In the genomic region with DNA sequence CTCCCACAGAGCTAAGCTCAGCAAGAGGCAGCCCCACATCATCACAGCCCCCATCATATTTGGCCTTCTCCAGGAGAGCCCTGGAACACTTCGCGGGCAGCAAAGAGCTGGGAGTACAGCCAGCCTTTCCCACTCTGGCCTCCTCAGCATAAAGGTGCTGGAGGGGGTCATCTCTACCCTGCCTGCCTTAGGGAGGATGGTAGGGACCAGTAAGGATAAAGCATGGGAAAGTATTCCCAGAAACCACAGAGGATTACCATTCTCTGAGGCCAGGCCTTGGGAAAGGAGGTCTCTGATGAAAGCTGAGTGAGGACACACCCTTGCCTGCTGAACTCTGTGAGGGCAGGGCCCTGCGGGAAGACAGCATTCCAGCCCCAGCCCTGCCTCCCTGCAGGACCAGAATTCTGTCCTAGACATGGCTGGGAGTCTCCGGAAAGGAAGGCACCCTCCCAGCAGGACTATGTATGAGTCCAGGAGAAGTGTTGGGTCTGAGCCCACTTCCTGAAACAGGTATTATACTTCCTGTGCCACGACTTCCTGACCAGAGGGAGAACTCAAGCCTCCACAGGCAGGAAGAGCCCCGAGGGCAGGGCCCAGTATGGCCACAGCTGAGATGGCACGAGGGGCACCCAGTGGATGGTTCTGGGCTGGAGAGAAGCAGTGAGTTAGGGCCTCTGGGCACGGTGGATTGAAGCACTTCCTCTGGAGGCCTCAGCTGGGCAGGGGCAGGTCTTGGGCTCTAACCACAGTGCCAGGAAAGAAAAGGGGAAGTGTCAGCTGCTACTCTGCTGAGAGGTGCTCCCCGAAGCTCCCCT, we compare ENCODE assay signal across 8 cellular contexts. TPM values are rescaled to one million over a fixed set of nuclear protein-coding genes. Genes with fewer than 3 reads are reported as not detected.
DNase-seq lines count a peak whose midpoint lies in the region; ATAC-seq, FAIRE-seq and TF ChIP-seq lines count a peak whose summit lies in the region.

No MANE protein-coding gene starts in this region.

- H3K4me3 ChIP-seq in Loucy (ENCODE audit: low read length, poor library complexity, severe bottlenecking) (peak overlapping the region; percentile 56), K562 (no peak overlapping the region), aorta (ENCODE audit: low read length in 2 of 2) (no peak overlapping the region), brain microvascular endothelial cell (ENCODE audit: low read depth, low read length) (no peak overlapping the region)

- in situ Hi-C loops in K562 (cut with MboI) (no loop called here), brain microvascular endothelial cell (cut with HindIII; ENCODE audit: low pct_ligation_motif_present, low sequenced_read_pairs) (no loop called here)

- TF ChIP-seq CTCF in Loucy (conservative IDR thresholded peaks at IDR 0.05; ENCODE audit: low read length) (no peak), K562 (IDR thresholded peaks at IDR 0.05 in 2 of 3, conservative IDR thresholded peaks at IDR 0.05 in 1 of 3; ENCODE audit: insufficient read depth in 2 of 3, low read depth in 1 of 3, low read length in 3 of 3) (no peak), mesothelial cell of epicardium (IDR thresholded peaks at IDR 0.05; ENCODE audit: unreplicated experiment) (no peak), brain microvascular endothelial cell (IDR thresholded peaks at IDR 0.05; ENCODE audit: low read depth, low read length, missing control alignments) (no peak)

- no peaks in the 10 kb centered on the region for H3K27me3 ChIP-seq in Loucy (ENCODE audit: insufficient read depth, low read length, poor library complexity, severe bottlenecking)
- H3K27me3 ChIP-seq in K562 (ENCODE audit: control insufficient read depth in 2 of 2, insufficient read depth in 2 of 2, low read length in 2 of 2): no peaks in the 10 kb centered on the region
- H3K27me3 ChIP-seq in aorta (ENCODE audit: control insufficient read depth in 1 of 2, insufficient read depth in 2 of 2, low read length in 1 of 2): no peaks in the 10 kb centered on the region
- H3K27me3 ChIP-seq in brain microvascular endothelial cell (replicated peaks): no peaks in the 10 kb centered on the region

- H3K4me1 ChIP-seq in Loucy (ENCODE audit: insufficient read depth, low read length, poor library complexity, severe bottlenecking): peaks cover 64% of the 10 kb centered on the region
- peaks cover 5 to 23% of the 10 kb centered on the region in 2 experiments; a peak in 4 of 5 replicates for H3K4me1 ChIP-seq in K562 (replicated peaks in 1 of 2; ENCODE audit: control insufficient read depth in 2 of 2, insufficient read depth in 2 of 2, low read length in 2 of 2)
- H3K4me1 ChIP-seq in aorta (ENCODE audit: control insufficient read depth in 1 of 2, insufficient read depth in 2 of 2, low read length in 2 of 2): peaks cover 0 to 7% of the 10 kb centered on the region in 2 donors

- H3K9me1 ChIP-seq in K562 (ENCODE audit: control insufficient read depth, insufficient read depth, low read length): no peaks in the 10 kb centered on the region

- H3K9me3 ChIP-seq in Loucy (ENCODE audit: insufficient read depth, low read depth, low read length): no peaks in the 10 kb centered on the region
- H3K9me3 ChIP-seq in K562 (replicated peaks; ENCODE audit: control insufficient read depth, insufficient read depth, low read depth, low read length): no peaks in the 10 kb centered on the region
- H3K9me3 ChIP-seq in aorta (ENCODE audit: control insufficient read depth, low read length): no peaks in the 10 kb centered on the region

- POLR2A ChIA-PET in K562 (lab: Yijun Ruan, JAX): interaction anchor here (0.9 to 1.0 kb wide), 2 partner anchors 11 to 12 kb away, joined by 5 to 7 read pairs; partner anchors contain the start of gene CASTOR1

- ATAC-seq in K562 (no peak), aorta (ENCODE audit: low FRiP score) (peak; percentile 9)

- peaks cover 60% of the 10 kb centered on the region for H3K4me1 Mint-ChIP-seq in mesothelial cell of epicardium

- no peak for TF ChIP-seq RAD21 in K562 (CRISPR knock-in tag; conservative IDR thresholded peaks at IDR 0.05 in 1 of 2, IDR thresholded peaks at IDR 0.05 in 1 of 2)

- no peaks in the 10 kb centered on the region for H3K9me2 ChIP-seq in Loucy (replicated peaks; ENCODE audit: low read depth, low read length)

- H2AFZ ChIP-seq in Loucy (ENCODE audit: low read length) (no peak overlapping the region), K562 (ENCODE audit: low read depth, low read length) (no peak overlapping the region)

- peak; percentile 90 to 91 for DNase-seq in AML-193 (lab: John Stamatoyannopoulos, UW)
- DNase-seq in K562 (ENCODE audit: extremely low read depth in 1 of 4, low spot score in 3 of 4): no peak
- DNase-seq in mesothelial cell of epicardium (ENCODE audit: low spot score in 2 of 2, unreplicated experiment in 2 of 2): no peak
- peak in 1 of 2 donors; percentile 87 for DNase-seq in aorta
- DNase-seq in GM19240 (ENCODE audit: insufficient read length, low spot score): no peak
- no peak for DNase-seq in DMS153 treated with DMSO at 0.1 percent for 48 hours (lab: John Stamatoyannopoulos, UW; ENCODE audit: unreplicated experiment)
- no peak for DNase-seq in brain microvascular endothelial cell

- no peaks in the 10 kb centered on the region for H4K20me1 ChIP-seq in Loucy (ENCODE audit: insufficient read depth, low read length, poor library complexity, severe bottlenecking)
- H4K20me1 ChIP-seq in K562 (replicated peaks; ENCODE audit: control insufficient read depth, insufficient read depth, low read length): no peaks in the 10 kb centered on the region; the same call in 1 of the 2 replicates

- TF ChIP-seq POLR2A in K562 (conservative IDR thresholded peaks at IDR 0.05): no peak

- peaks cover 2% of the 10 kb centered on the region for H3K36me3 Mint-ChIP-seq in mesothelial cell of epicardium

- intact Hi-C loops in K562 (cut with micrococcal nuclease) (no loop called here), aorta (cut with DNase I) (no loop called here)

- H3K36me3 ChIP-seq in Loucy (ENCODE audit: insufficient read depth, low read length) (peaks cover 60% of the 10 kb centered on the region; the same call in 1 of the 2 replicates), K562 (ENCODE audit: control insufficient read depth, insufficient read depth, low read length) (peaks cover 12% of the 10 kb centered on the region; the same call in 1 of the 3 replicates), aorta (ENCODE audit: control insufficient read depth in 1 of 2, insufficient read depth in 2 of 2, low read length in 1 of 2) (no peaks in the 10 kb centered on the region), brain microvascular endothelial cell (replicated peaks) (peaks cover 20% of the 10 kb centered on the region)

- no peak overlapping the region for H3K4me3 Mint-ChIP-seq in mesothelial cell of epicardium

- BruUV-seq in K562 (replicated peaks; lab: Mats Ljungman, UMichigan): no TSS peak

- no peak for FAIRE-seq in K562 (lab: Jason Lieb, UNC)

- 73% methylated on average over 7 of the region's 9 CpGs for WGBS in K562 (ENCODE audit: insufficient coverage, low coverage, missing lambda C conversion rate)
- 54 to 58% methylated on average over 9 of the region's 9 CpGs for WGBS in aorta, 2 donors

- peak overlapping the region; percentile 92 for H3K4me2 ChIP-seq in Loucy (ENCODE audit: low read depth, low read length, poor library complexity, severe bottlenecking)
- H3K4me2 ChIP-seq in K562 (ENCODE audit: insufficient read depth, low read length): no peak overlapping the region

- peak overlapping the region; percentile 50 for H3K27ac Mint-ChIP-seq in mesothelial cell of epicardium

- no peaks in the 10 kb centered on the region for H3K9me3 Mint-ChIP-seq in mesothelial cell of epicardium

- H3K79me2 ChIP-seq in Loucy (ENCODE audit: insufficient read depth, low read length) (peaks cover 62% of the 10 kb centered on the region), K562 (ENCODE audit: control insufficient read depth, insufficient read depth, low read length) (peaks cover 10% of the 10 kb centered on the region)

- H3F3A ChIP-seq in Loucy (ENCODE audit: low read depth): peaks cover 19% of the 10 kb centered on the region

- H3K9ac ChIP-seq in Loucy (ENCODE audit: low read depth, low read length, poor library complexity, severe bottlenecking): peak overlapping the region; percentile 95
- H3K9ac ChIP-seq in K562 (ENCODE audit: insufficient read depth in 1 of 2, low read depth in 2 of 2, low read length in 2 of 2): peak overlapping the region in 1 of 2 experiments; percentile 76; a peak in 2 of 4 replicates

- H3K27ac ChIP-seq in K562 (ENCODE audit: extremely low read depth, low read depth, low read length) (no peak overlapping the region), aorta (ENCODE audit: low read depth in 1 of 2, low read length in 2 of 2) (no peak overlapping the region), brain microvascular endothelial cell (no peak overlapping the region)

- CTCF ChIA-PET in K562 (lab: Yijun Ruan, JAX; ENCODE audit: low intra/inter-chr PET ratio): no interaction called here

- H3K27me3 Mint-ChIP-seq in mesothelial cell of epicardium (ENCODE audit: low read depth): no peaks in the 10 kb centered on the region

- no peak for TF ChIP-seq EP300 in K562 (IDR thresholded peaks at IDR 0.05; ENCODE audit: low read length)

RNA-seq across cellular contexts. Expression of gene CASTOR1, which starts 12.9 kb away (rescaled TPM):
- 2.1 and 7.3 TPM in 2 replicates for total RNA-seq in K562 (2011; cell fraction: chromatin; rRNA removed; ENCODE audit: low replicate concordance)
- 5.5 and 6.8 TPM in 2 replicates for total RNA-seq in K562 (2011; cell fraction: nucleolus; rRNA removed)
- total RNA-seq in K562 (2011; cell fraction: nucleoplasm; rRNA removed): 2.4 and 4.0 TPM in 2 replicates
- total RNA-seq in K562 (2014; rRNA removed): 1.2 and 1.3 TPM in 2 replicates
- 0.47 TPM in 1 of 2 replicates, not detected in the other for total RNA-seq in K562 (2014; rRNA removed; fragmentation: Illumina TruSeq; extraction: Trizol)
- 0.72 and 1.1 TPM in 2 replicates for total RNA-seq in K562 (2015; rRNA removed; fragmentation: Illumina TruSeq; extraction: Trizol)
- total RNA-seq in K562 (2021): 2.6 and 3.1 TPM in 2 replicates
- 2.5 and 3.2 TPM in 2 replicates for polyA plus RNA-seq in K562 (2011; rRNA removed)
- polyA plus RNA-seq in K562 (2011; cell fraction: cytosol; rRNA removed): 3.5 and 7.9 TPM in 2 replicates
- 10.1 and 12.6 TPM in 2 replicates for polyA plus RNA-seq in K562 (2011; cell fraction: nucleus; rRNA removed)
- polyA plus RNA-seq in K562 (2012): 2.1 and 2.2 TPM in 2 replicates
- polyA plus RNA-seq in K562 (2014; fragmentation: Illumina TruSeq; extraction: Trizol): 0.96 and 0.98 TPM in 2 replicates
- polyA plus RNA-seq in K562 (2014; fragmentation: Nextera tagmentation; extraction: Ambion mirVana): under 1 TPM; 0.35 to 0.56 TPM
- 1.3 and 1.9 TPM in 2 replicates for polyA plus RNA-seq in K562 (2014; rRNA removed)
- 0.49 and 0.90 TPM in 2 replicates for polyA minus RNA-seq in K562 (2011; rRNA and poly(A)+ RNA removed)
- 2.3 TPM in 1 of 2 replicates, not detected in the other for polyA minus RNA-seq in K562 (2011; cell fraction: cytosol; rRNA and poly(A)+ RNA removed)
- polyA minus RNA-seq in K562 (2011; cell fraction: nucleus; rRNA and poly(A)+ RNA removed): 2.6 and 4.6 TPM in 2 replicates
- 10.9 to 13.5 TPM (median 13.5 TPM) in 3 replicates for total RNA-seq in mesothelial cell of epicardium
- 10 to 100 TPM; 13.5 to 14.0 TPM for total RNA-seq in aorta
- polyA plus RNA-seq in aorta: 10 to 100 TPM in 1 of 2 donors, 1 to 10 TPM in 1; 4.0 to 13.4 TPM

RNA-seq across cellular contexts. Expression of gene TBC1D10A, which starts 24.5 kb away (rescaled TPM):
- total RNA-seq in K562 (2011; cell fraction: chromatin; rRNA removed; ENCODE audit: low replicate concordance): 11.9 and 35.0 TPM in 2 replicates
- 24.2 and 26.7 TPM in 2 replicates for total RNA-seq in K562 (2011; cell fraction: nucleolus; rRNA removed)
- 15.3 and 17.6 TPM in 2 replicates for total RNA-seq in K562 (2011; cell fraction: nucleoplasm; rRNA removed)
- total RNA-seq in K562 (2014; rRNA removed): 7.5 and 7.8 TPM in 2 replicates
- 2.0 and 2.3 TPM in 2 replicates for total RNA-seq in K562 (2014; rRNA removed; fragmentation: Illumina TruSeq; extraction: Trizol)
- 4.6 and 5.0 TPM in 2 replicates for total RNA-seq in K562 (2015; rRNA removed; fragmentation: Illumina TruSeq; extraction: Trizol)
- 9.8 and 10.4 TPM in 2 replicates for total RNA-seq in K562 (2021)
- 6.0 and 8.2 TPM in 2 replicates for polyA plus RNA-seq in K562 (2011; rRNA removed)
- 7.5 and 14.2 TPM in 2 replicates for polyA plus RNA-seq in K562 (2011; cell fraction: cytosol; rRNA removed)
- polyA plus RNA-seq in K562 (2011; cell fraction: nucleus; rRNA removed): 19.8 and 29.9 TPM in 2 replicates
- polyA plus RNA-seq in K562 (2012): 5.9 and 11.4 TPM in 2 replicates
- 4.3 and 6.2 TPM in 2 replicates for polyA plus RNA-seq in K562 (2014; fragmentation: Illumina TruSeq; extraction: Trizol)
- under 1 TPM; 0.13 to 0.18 TPM for polyA plus RNA-seq in K562 (2014; fragmentation: Nextera tagmentation; extraction: Ambion mirVana)
- 5.8 and 7.9 TPM in 2 replicates for polyA plus RNA-seq in K562 (2014; rRNA removed)
- polyA minus RNA-seq in K562 (2011; rRNA and poly(A)+ RNA removed): 4.2 and 5.3 TPM in 2 replicates
- polyA minus RNA-seq in K562 (2011; cell fraction: cytosol; rRNA and poly(A)+ RNA removed): 5.8 and 6.6 TPM in 2 replicates
- 7.9 and 9.3 TPM in 2 replicates for polyA minus RNA-seq in K562 (2011; cell fraction: nucleus; rRNA and poly(A)+ RNA removed)
- total RNA-seq in mesothelial cell of epicardium: 12.8 to 15.1 TPM (median 13.7 TPM) in 3 replicates
- 10 to 100 TPM; 32.9 to 45.5 TPM for total RNA-seq in aorta
- polyA plus RNA-seq in aorta: 10 to 100 TPM; 16.7 to 22.1 TPM

RNA-seq across cellular contexts. Expression of gene OSM, which starts 35.6 kb away (rescaled TPM):
- 1.8 and 2.3 TPM in 2 replicates for total RNA-seq in K562 (2011; cell fraction: chromatin; rRNA removed; ENCODE audit: low replicate concordance)
- total RNA-seq in K562 (2011; cell fraction: nucleolus; rRNA removed): 1.0 and 1.2 TPM in 2 replicates
- total RNA-seq in K562 (2011; cell fraction: nucleoplasm; rRNA removed): 0.73 and 1.8 TPM in 2 replicates
- total RNA-seq in K562 (2014; rRNA removed) (not detected in 2 replicates), K562 (2014; rRNA removed; fragmentation: Illumina TruSeq; extraction: Trizol) (not detected in 2 replicates), K562 (2015; rRNA removed; fragmentation: Illumina TruSeq; extraction: Trizol) (not detected in 2 replicates), K562 (2021) (not detected in 2 replicates), mesothelial cell of epicardium (not detected in 3 replicates), aorta (1 to 10 TPM; 1.4 to 3.9 TPM)
- polyA plus RNA-seq in K562 (2011; rRNA removed) (0.08 and 0.22 TPM in 2 replicates), K562 (2014; fragmentation: Illumina TruSeq; extraction: Trizol) (not detected in 2 replicates), K562 (2014; fragmentation: Nextera tagmentation; extraction: Ambion mirVana) (not detected), K562 (2014; rRNA removed) (not detected in 2 replicates), aorta (1 to 10 TPM; 1.4 to 1.6 TPM)
- 0.04 and 0.06 TPM in 2 replicates for polyA plus RNA-seq in K562 (2011; cell fraction: cytosol; rRNA removed)
- polyA plus RNA-seq in K562 (2011; cell fraction: nucleus; rRNA removed): 0.24 and 1.6 TPM in 2 replicates
- not detected in 2 replicates for polyA plus RNA-seq in K562 (2012)
- polyA minus RNA-seq in K562 (2011; rRNA and poly(A)+ RNA removed): not detected in 2 replicates
- polyA minus RNA-seq in K562 (2011; cell fraction: cytosol; rRNA and poly(A)+ RNA removed): not detected in 2 replicates
- 0.13 TPM in 1 of 2 replicates, not detected in the other for polyA minus RNA-seq in K562 (2011; cell fraction: nucleus; rRNA and poly(A)+ RNA removed)

RNA-seq across cellular contexts. Expression of gene SF3A1, which starts 54.5 kb away (rescaled TPM):
- 97.8 and 155 TPM in 2 replicates for total RNA-seq in K562 (2011; cell fraction: chromatin; rRNA removed; ENCODE audit: low replicate concordance)
- total RNA-seq in K562 (2011; cell fraction: nucleolus; rRNA removed): 57.5 and 59.2 TPM in 2 replicates
- 64.3 and 68.5 TPM in 2 replicates for total RNA-seq in K562 (2011; cell fraction: nucleoplasm; rRNA removed)
- total RNA-seq in K562 (2014; rRNA removed) (53.7 and 89.0 TPM in 2 replicates), K562 (2014; rRNA removed; fragmentation: Illumina TruSeq; extraction: Trizol) (12.3 and 12.8 TPM in 2 replicates), K562 (2015; rRNA removed; fragmentation: Illumina TruSeq; extraction: Trizol) (13.0 and 21.3 TPM in 2 replicates), K562 (2021) (223 and 228 TPM in 2 replicates), mesothelial cell of epicardium (142 to 154 TPM (median 151 TPM) in 3 replicates), aorta (100 to 1,000 TPM; 112 to 116 TPM)
- polyA plus RNA-seq in K562 (2011; rRNA removed) (8.6 and 29.3 TPM in 2 replicates), K562 (2014; fragmentation: Illumina TruSeq; extraction: Trizol) (113 and 116 TPM in 2 replicates), K562 (2014; fragmentation: Nextera tagmentation; extraction: Ambion mirVana) (1 to 10 TPM; 6.7 to 8.2 TPM), K562 (2014; rRNA removed) (29.4 and 38.3 TPM in 2 replicates), aorta (10 to 100 TPM; 13.6 to 23.8 TPM)
- polyA plus RNA-seq in K562 (2011; cell fraction: cytosol; rRNA removed): 13.3 and 16.5 TPM in 2 replicates
- 39.0 and 54.0 TPM in 2 replicates for polyA plus RNA-seq in K562 (2011; cell fraction: nucleus; rRNA removed)
- polyA plus RNA-seq in K562 (2012): 151 and 159 TPM in 2 replicates
- polyA minus RNA-seq in K562 (2011; rRNA and poly(A)+ RNA removed): 25.9 and 43.8 TPM in 2 replicates
- polyA minus RNA-seq in K562 (2011; cell fraction: cytosol; rRNA and poly(A)+ RNA removed): 99.3 and 217 TPM in 2 replicates
- polyA minus RNA-seq in K562 (2011; cell fraction: nucleus; rRNA and poly(A)+ RNA removed): 39.0 and 40.8 TPM in 2 replicates

RNA-seq across cellular contexts. Expression of gene CCDC157, which starts 54.6 kb away (rescaled TPM):
- 1.1 and 2.6 TPM in 2 replicates for total RNA-seq in K562 (2011; cell fraction: chromatin; rRNA removed; ENCODE audit: low replicate concordance)
- total RNA-seq in K562 (2011; cell fraction: nucleolus; rRNA removed): 2.2 and 2.4 TPM in 2 replicates
- 1.3 and 1.4 TPM in 2 replicates for total RNA-seq in K562 (2011; cell fraction: nucleoplasm; rRNA removed)
- total RNA-seq in K562 (2014; rRNA removed): 1.00 and 1.0 TPM in 2 replicates
- 0.18 and 0.22 TPM in 2 replicates for total RNA-seq in K562 (2014; rRNA removed; fragmentation: Illumina TruSeq; extraction: Trizol)
- total RNA-seq in K562 (2015; rRNA removed; fragmentation: Illumina TruSeq; extraction: Trizol): 0.34 and 0.47 TPM in 2 replicates
- total RNA-seq in K562 (2021): 0.80 and 0.85 TPM in 2 replicates
- 1.3 and 1.4 TPM in 2 replicates for polyA plus RNA-seq in K562 (2011; rRNA removed)
- polyA plus RNA-seq in K562 (2011; cell fraction: cytosol; rRNA removed): 2.2 and 3.5 TPM in 2 replicates
- 1.9 and 3.3 TPM in 2 replicates for polyA plus RNA-seq in K562 (2011; cell fraction: nucleus; rRNA removed)
- 0.96 and 1.1 TPM in 2 replicates for polyA plus RNA-seq in K562 (2012)
- 0.68 and 0.94 TPM in 2 replicates for polyA plus RNA-seq in K562 (2014; fragmentation: Illumina TruSeq; extraction: Trizol)
- polyA plus RNA-seq in K562 (2014; fragmentation: Nextera tagmentation; extraction: Ambion mirVana): under 1 TPM; 0.04 to 0.18 TPM
- 0.85 and 0.95 TPM in 2 replicates for polyA plus RNA-seq in K562 (2014; rRNA removed)
- polyA minus RNA-seq in K562 (2011; rRNA and poly(A)+ RNA removed): 0.33 and 0.46 TPM in 2 replicates
- not detected in 2 replicates for polyA minus RNA-seq in K562 (2011; cell fraction: cytosol; rRNA and poly(A)+ RNA removed)
- polyA minus RNA-seq in K562 (2011; cell fraction: nucleus; rRNA and poly(A)+ RNA removed): 0.67 and 1.8 TPM in 2 replicates
- 4.7 to 5.8 TPM (median 4.7 TPM) in 3 replicates for total RNA-seq in mesothelial cell of epicardium
- 1 to 10 TPM in 1 of 2 donors, under 1 TPM in 1; 0.87 to 2.4 TPM for total RNA-seq in aorta
- 1 to 10 TPM; 1.0 to 3.6 TPM for polyA plus RNA-seq in aorta

Comparison
In these comparisons a context has a peak if more than half of its experiments do, and no peak if none do; other contexts are left out.
1. DNase-seq: peak in AML-193 (2 of 2); none in K562 (0 of 4), mesothelial cell of epicardium (0 of 2), GM19240 (single experiment), DMS153 treated with DMSO at 0.1 percent for 48 hours (single experiment) and brain microvascular endothelial cell (single experiment).